In the genomic region with DNA sequence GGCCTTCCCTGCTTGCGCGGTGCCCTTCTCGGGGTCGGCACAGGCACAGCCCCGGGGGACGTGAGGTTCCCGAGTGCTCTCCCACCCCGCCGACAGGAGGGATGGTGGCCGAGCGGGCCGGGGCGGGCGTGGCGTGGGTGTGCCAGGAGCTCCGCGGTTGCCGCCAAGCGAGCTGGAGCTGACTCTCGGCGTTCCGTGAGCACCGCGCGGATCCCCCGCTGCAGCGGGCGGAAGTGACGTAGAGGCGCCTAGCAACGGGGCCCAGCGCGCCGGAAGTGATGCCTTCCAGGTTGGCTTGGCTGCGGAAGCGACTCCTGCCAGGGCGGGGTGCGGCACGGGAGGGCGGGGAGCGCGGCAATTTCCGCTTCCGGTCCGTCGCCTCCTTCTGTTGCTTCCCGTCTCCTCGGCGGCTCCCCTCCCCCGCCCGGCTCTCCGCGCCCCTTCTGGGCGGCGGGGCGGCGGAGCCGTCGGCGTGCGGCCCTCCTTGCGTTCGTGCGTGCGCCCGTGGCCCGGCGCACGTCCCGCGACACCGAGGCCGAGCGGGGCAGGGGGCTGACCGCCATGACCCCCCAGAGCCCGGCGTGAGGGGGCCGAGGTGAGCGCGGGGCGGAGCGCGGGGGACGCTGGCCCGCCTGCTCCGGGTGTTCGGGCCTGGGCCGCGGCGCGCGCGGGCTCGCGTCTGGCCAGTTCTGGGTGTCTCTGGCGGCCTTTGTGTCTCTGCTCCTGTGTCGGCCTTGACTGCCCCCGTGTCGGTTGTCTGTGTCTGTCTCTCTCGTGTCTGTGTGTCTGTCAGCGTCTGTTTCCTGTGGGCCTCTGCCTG, we compare ENCODE assay signal across 1 cellular context.
TF ChIP-seq lines count a peak whose summit lies in the region.

A gene (plus strand): TSS at position 386 of the 820 bp plus-strand sequence. CDS start 3,402 bp downstream, outside the sequence.

TF ChIP-seq in GM12878, 131 proteins besides CTCF, POLR2A, EP300 and RAD21 (continued from another document and continues in another):
- TF ChIP-seq, protein P1, sequence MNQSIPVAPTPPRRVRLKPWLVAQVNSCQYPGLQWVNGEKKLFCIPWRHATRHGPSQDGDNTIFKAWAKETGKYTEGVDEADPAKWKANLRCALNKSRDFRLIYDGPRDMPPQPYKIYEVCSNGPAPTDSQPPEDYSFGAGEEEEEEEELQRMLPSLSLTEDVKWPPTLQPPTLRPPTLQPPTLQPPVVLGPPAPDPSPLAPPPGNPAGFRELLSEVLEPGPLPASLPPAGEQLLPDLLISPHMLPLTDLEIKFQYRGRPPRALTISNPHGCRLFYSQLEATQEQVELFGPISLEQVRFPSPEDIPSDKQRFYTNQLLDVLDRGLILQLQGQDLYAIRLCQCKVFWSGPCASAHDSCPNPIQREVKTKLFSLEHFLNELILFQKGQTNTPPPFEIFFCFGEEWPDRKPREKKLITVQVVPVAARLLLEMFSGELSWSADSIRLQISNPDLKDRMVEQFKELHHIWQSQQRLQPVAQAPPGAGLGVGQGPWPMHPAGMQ (IDR thresholded peaks at IDR 0.05; ENCODE audit: borderline replicate concordance) = no peak
- TF ChIP-seq TAF1 (IDR thresholded peaks at IDR 0.05; ENCODE audit: borderline replicate concordance, low read depth, low read length) (peak; percentile 54; the same call in 1 of the 2 replicates), BMI1 (IDR thresholded peaks at IDR 0.05; ENCODE audit: borderline replicate concordance) (peak; percentile 79; the same call in 1 of the 2 replicates), YBX1 (IDR thresholded peaks at IDR 0.05) (no peak), TBL1XR1 (IDR thresholded peaks at IDR 0.05; ENCODE audit: low read depth, low read length) (no peak), NRF1 (conservative IDR thresholded peaks at IDR 0.05; ENCODE audit: low read depth, low read length) (no peak), KLF5 (IDR thresholded peaks at IDR 0.05; ENCODE audit: partially characterized antibody) (peak; percentile 70), CBX3 (IDR thresholded peaks at IDR 0.05; ENCODE audit: borderline replicate concordance, low read depth) (no peak), SIN3A (IDR thresholded peaks at IDR 0.05; ENCODE audit: low read depth, low read length) (no peak), SREBF1 (IDR thresholded peaks at IDR 0.05; ENCODE audit: low read length) (no peak), FOXM1 (IDR thresholded peaks at IDR 0.05; ENCODE audit: low read depth, low read length) (no peak), POLR2AphosphoS2 (IDR thresholded peaks at IDR 0.05; ENCODE audit: low read depth, low read length) (peak; percentile 91), CBX5 (IDR thresholded peaks at IDR 0.05; ENCODE audit: low read depth) (no peak), ZNF622 (IDR thresholded peaks at IDR 0.05) (no peak), PAX5 (IDR thresholded peaks at IDR 0.05; ENCODE audit: borderline replicate concordance, low read depth, low read length) (no peak), RBBP5 (conservative IDR thresholded peaks at IDR 0.05) (no peak), EZH2 (IDR thresholded peaks at IDR 0.05; ENCODE audit: borderline replicate concordance, control insufficient read depth, low read depth, low read length) (no peak), SPI1 (IDR thresholded peaks at IDR 0.05; ENCODE audit: borderline replicate concordance, insufficient read depth, low read depth, low read length) (peak; percentile 40), CREM (IDR thresholded peaks at IDR 0.05; ENCODE audit: low read depth) (peak; percentile 97), RCOR1 (conservative IDR thresholded peaks at IDR 0.05; ENCODE audit: low read depth, low read length) (no peak), ZNF207 (IDR thresholded peaks at IDR 0.05; ENCODE audit: borderline replicate concordance) (no peak; the same call in 1 of the 2 replicates), IRF4 (IDR thresholded peaks at IDR 0.05; ENCODE audit: low read depth, low read length) (no peak), TCF3 (IDR thresholded peaks at IDR 0.05; ENCODE audit: borderline replicate concordance, insufficient read depth, low read depth, low read length) (no peak), HDGF (IDR thresholded peaks at IDR 0.05) (no peak), MEF2A (IDR thresholded peaks at IDR 0.05; ENCODE audit: insufficient read depth, low read depth, low read length) (0 out of 2 replicates have a peak, but pooled peaks have one; percentile 26), RAD51 (IDR thresholded peaks at IDR 0.05) (no peak), POLR2AphosphoS5 (IDR thresholded peaks at IDR 0.05; ENCODE audit: low read length) (peak; percentile 71; the same call in 1 of the 2 replicates), KAT2A (conservative IDR thresholded peaks at IDR 0.05; ENCODE audit: control insufficient read depth, low read depth, low read length) (no peak), EED (IDR thresholded peaks at IDR 0.05; ENCODE audit: low read depth) (no peak), ZNF24 (IDR thresholded peaks at IDR 0.05) (no peak; the same call in 1 of the 2 replicates), MXI1 (IDR thresholded peaks at IDR 0.05; ENCODE audit: low read depth, low read length) (peak; percentile 83), IKZF2 (IDR thresholded peaks at IDR 0.05) (no peak), SMAD1 (IDR thresholded peaks at IDR 0.05; ENCODE audit: low read depth, partially characterized antibody) (no peak), BHLHE40 (IDR thresholded peaks at IDR 0.05; ENCODE audit: borderline replicate concordance in 1 of 2, low read depth in 2 of 2, low read length in 1 of 2) (peak; percentile 88 to 96), ZZZ3 (IDR thresholded peaks at IDR 0.05; ENCODE audit: control insufficient read depth, insufficient read length, low read depth) (no peak), JUND (IDR thresholded peaks at IDR 0.05; ENCODE audit: low read depth, low read length) (no peak), NR2F1 (conservative IDR thresholded peaks at IDR 0.05) (peak; percentile 91), CHD2 (IDR thresholded peaks at IDR 0.05; ENCODE audit: borderline replicate concordance, low read depth, low read length) (peak; percentile 83), LARP7 (IDR thresholded peaks at IDR 0.05) (peak; percentile 97), BCL11A (IDR thresholded peaks at IDR 0.05; ENCODE audit: low read depth, low read length) (no peak), MYC (IDR thresholded peaks at IDR 0.05; ENCODE audit: insufficient read depth, insufficient read length, insufficient replicate concordance, low read length, severe bottlenecking) (no peak), SMAD5 (IDR thresholded peaks at IDR 0.05; ENCODE audit: low read depth) (no peak)
- TF ChIP-seq, protein P2, sequence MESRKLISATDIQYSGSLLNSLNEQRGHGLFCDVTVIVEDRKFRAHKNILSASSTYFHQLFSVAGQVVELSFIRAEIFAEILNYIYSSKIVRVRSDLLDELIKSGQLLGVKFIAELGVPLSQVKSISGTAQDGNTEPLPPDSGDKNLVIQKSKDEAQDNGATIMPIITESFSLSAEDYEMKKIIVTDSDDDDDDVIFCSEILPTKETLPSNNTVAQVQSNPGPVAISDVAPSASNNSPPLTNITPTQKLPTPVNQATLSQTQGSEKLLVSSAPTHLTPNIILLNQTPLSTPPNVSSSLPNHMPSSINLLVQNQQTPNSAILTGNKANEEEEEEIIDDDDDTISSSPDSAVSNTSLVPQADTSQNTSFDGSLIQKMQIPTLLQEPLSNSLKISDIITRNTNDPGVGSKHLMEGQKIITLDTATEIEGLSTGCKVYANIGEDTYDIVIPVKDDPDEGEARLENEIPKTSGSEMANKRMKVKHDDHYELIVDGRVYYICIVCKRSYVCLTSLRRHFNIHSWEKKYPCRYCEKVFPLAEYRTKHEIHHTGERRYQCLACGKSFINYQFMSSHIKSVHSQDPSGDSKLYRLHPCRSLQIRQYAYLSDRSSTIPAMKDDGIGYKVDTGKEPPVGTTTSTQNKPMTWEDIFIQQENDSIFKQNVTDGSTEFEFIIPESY (IDR thresholded peaks at IDR 0.05) = no peak
- TF ChIP-seq, protein P3, sequence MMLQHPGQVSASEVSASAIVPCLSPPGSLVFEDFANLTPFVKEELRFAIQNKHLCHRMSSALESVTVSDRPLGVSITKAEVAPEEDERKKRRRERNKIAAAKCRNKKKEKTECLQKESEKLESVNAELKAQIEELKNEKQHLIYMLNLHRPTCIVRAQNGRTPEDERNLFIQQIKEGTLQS (IDR thresholded peaks at IDR 0.05; ENCODE audit: borderline replicate concordance, extremely low read depth, low read depth, low read length) = no peak
- TF ChIP-seq, protein P4, sequence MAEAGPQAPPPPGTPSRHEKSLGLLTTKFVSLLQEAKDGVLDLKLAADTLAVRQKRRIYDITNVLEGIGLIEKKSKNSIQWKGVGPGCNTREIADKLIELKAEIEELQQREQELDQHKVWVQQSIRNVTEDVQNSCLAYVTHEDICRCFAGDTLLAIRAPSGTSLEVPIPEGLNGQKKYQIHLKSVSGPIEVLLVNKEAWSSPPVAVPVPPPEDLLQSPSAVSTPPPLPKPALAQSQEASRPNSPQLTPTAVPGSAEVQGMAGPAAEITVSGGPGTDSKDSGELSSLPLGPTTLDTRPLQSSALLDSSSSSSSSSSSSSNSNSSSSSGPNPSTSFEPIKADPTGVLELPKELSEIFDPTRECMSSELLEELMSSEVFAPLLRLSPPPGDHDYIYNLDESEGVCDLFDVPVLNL (IDR thresholded peaks at IDR 0.05; ENCODE audit: low read depth, low read length) = no peak
- TF ChIP-seq, protein P5, sequence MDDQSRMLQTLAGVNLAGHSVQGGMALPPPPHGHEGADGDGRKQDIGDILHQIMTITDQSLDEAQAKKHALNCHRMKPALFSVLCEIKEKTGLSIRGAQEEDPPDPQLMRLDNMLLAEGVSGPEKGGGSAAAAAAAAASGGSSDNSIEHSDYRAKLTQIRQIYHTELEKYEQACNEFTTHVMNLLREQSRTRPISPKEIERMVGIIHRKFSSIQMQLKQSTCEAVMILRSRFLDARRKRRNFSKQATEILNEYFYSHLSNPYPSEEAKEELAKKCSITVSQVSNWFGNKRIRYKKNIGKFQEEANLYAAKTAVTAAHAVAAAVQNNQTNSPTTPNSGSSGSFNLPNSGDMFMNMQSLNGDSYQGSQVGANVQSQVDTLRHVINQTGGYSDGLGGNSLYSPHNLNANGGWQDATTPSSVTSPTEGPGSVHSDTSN (IDR thresholded peaks at IDR 0.05; ENCODE audit: insufficient replicate concordance, low read depth, low read length) = no peak
- TF ChIP-seq, protein P6, sequence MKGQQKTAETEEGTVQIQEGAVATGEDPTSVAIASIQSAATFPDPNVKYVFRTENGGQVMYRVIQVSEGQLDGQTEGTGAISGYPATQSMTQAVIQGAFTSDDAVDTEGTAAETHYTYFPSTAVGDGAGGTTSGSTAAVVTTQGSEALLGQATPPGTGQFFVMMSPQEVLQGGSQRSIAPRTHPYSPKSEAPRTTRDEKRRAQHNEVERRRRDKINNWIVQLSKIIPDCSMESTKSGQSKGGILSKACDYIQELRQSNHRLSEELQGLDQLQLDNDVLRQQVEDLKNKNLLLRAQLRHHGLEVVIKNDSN (IDR thresholded peaks at IDR 0.05; ENCODE audit: borderline replicate concordance, extremely low read length, insufficient read depth, low read depth, low read length) = no peak
- TF ChIP-seq, protein P7, sequence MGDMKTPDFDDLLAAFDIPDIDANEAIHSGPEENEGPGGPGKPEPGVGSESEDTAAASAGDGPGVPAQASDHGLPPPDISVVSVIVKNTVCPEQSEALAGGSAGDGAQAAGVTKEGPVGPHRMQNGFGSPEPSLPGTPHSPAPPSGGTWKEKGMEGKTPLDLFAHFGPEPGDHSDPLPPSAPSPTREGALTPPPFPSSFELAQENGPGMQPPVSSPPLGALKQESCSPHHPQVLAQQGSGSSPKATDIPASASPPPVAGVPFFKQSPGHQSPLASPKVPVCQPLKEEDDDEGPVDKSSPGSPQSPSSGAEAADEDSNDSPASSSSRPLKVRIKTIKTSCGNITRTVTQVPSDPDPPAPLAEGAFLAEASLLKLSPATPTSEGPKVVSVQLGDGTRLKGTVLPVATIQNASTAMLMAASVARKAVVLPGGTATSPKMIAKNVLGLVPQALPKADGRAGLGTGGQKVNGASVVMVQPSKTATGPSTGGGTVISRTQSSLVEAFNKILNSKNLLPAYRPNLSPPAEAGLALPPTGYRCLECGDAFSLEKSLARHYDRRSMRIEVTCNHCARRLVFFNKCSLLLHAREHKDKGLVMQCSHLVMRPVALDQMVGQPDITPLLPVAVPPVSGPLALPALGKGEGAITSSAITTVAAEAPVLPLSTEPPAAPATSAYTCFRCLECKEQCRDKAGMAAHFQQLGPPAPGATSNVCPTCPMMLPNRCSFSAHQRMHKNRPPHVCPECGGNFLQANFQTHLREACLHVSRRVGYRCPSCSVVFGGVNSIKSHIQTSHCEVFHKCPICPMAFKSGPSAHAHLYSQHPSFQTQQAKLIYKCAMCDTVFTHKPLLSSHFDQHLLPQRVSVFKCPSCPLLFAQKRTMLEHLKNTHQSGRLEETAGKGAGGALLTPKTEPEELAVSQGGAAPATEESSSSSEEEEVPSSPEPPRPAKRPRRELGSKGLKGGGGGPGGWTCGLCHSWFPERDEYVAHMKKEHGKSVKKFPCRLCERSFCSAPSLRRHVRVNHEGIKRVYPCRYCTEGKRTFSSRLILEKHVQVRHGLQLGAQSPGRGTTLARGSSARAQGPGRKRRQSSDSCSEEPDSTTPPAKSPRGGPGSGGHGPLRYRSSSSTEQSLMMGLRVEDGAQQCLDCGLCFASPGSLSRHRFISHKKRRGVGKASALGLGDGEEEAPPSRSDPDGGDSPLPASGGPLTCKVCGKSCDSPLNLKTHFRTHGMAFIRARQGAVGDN (IDR thresholded peaks at IDR 0.05) = peak; percentile 79
- TF ChIP-seq, protein P8, sequence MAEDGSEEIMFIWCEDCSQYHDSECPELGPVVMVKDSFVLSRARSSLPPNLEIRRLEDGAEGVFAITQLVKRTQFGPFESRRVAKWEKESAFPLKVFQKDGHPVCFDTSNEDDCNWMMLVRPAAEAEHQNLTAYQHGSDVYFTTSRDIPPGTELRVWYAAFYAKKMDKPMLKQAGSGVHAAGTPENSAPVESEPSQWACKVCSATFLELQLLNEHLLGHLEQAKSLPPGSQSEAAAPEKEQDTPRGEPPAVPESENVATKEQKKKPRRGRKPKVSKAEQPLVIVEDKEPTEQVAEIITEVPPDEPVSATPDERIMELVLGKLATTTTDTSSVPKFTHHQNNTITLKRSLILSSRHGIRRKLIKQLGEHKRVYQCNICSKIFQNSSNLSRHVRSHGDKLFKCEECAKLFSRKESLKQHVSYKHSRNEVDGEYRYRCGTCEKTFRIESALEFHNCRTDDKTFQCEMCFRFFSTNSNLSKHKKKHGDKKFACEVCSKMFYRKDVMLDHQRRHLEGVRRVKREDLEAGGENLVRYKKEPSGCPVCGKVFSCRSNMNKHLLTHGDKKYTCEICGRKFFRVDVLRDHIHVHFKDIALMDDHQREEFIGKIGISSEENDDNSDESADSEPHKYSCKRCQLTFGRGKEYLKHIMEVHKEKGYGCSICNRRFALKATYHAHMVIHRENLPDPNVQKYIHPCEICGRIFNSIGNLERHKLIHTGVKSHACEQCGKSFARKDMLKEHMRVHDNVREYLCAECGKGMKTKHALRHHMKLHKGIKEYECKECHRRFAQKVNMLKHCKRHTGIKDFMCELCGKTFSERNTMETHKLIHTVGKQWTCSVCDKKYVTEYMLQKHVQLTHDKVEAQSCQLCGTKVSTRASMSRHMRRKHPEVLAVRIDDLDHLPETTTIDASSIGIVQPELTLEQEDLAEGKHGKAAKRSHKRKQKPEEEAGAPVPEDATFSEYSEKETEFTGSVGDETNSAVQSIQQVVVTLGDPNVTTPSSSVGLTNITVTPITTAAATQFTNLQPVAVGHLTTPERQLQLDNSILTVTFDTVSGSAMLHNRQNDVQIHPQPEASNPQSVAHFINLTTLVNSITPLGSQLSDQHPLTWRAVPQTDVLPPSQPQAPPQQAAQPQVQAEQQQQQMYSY (CRISPR knock-in tag; IDR thresholded peaks at IDR 0.05) = no peak
- TF ChIP-seq, protein P9, sequence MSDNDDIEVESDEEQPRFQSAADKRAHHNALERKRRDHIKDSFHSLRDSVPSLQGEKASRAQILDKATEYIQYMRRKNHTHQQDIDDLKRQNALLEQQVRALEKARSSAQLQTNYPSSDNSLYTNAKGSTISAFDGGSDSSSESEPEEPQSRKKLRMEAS (IDR thresholded peaks at IDR 0.05; ENCODE audit: low read depth, low read length) = no peak
